Comparison of ENCODE assay signal across 8 cellular contexts in the genomic region with DNA sequence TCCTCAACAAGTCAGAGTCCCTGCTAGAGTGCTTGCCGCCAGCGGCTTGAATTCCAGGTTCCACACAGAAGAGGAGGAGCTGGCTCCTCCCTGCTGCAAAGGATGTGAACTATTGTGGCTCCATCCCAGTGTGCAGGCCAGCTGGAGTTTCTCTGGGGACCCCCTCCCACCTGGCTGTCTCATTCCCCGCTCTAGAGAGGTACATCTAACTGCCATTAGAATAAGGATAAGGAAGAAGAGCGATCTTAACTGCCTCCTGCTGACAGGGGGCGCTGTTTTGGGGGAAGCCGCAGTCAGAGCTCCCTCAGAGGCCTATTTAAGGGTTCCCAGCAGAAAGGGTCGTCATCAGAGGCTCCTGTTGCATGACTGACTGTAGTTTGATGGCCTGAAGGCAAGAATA. TPM values are rescaled to one million over a fixed set of nuclear protein-coding genes. Genes with fewer than 3 reads are reported as not detected.
DNase-seq lines count a peak whose midpoint lies in the region; ATAC-seq, FAIRE-seq and TF ChIP-seq lines count a peak whose summit lies in the region.

No MANE protein-coding gene starts in this region.

- no peak for FAIRE-seq in GM12891 (lab: Jason Lieb, UNC)

- TF ChIP-seq POLR2A in GM12891 (IDR thresholded peaks at IDR 0.05; ENCODE audit: low read depth, low read length) = no peak

- peaks cover 3% of the 10 kb centered on the region for H3K4me1 Mint-ChIP-seq in glutamatergic neuron (ENCODE audit: low read depth, unreplicated experiment)

- peak; percentile 70 for TF ChIP-seq CTCF in 22Rv1 (IDR thresholded peaks at IDR 0.05)
- TF ChIP-seq CTCF in GM10266 (IDR thresholded peaks at IDR 0.05; ENCODE audit: control insufficient read depth, insufficient read depth, low read depth, missing control alignments) = peak; percentile 45
- TF ChIP-seq CTCF in glutamatergic neuron (IDR thresholded peaks at IDR 0.05; ENCODE audit: partially characterized antibody, unreplicated experiment) = peak; percentile 73

- no peaks in the 10 kb centered on the region for H3K36me3 Mint-ChIP-seq in glutamatergic neuron (ENCODE audit: unreplicated experiment)

- H3K27ac Mint-ChIP-seq in glutamatergic neuron (ENCODE audit: unreplicated experiment) = no peak overlapping the region

- DNase-seq in GM10266 (ENCODE audit: extremely low spot score) (no peak), RPMI8226 (peak; percentile 34), glutamatergic neuron (peak; percentile 75), NCI-H2029 (lab: John Stamatoyannopoulos, UW) (no peak), GM12891 (ENCODE audit: insufficient read length, low spot score) (no peak)

- H3K27ac ChIP-seq in 22Rv1 = no peak overlapping the region

- peaks cover 1% of the 10 kb centered on the region for H3K9me3 Mint-ChIP-seq in glutamatergic neuron (ENCODE audit: unreplicated experiment)

- no peaks in the 10 kb centered on the region for H3K27me3 Mint-ChIP-seq in glutamatergic neuron (ENCODE audit: unreplicated experiment)

- H3K4me3 Mint-ChIP-seq in glutamatergic neuron (ENCODE audit: unreplicated experiment) = no peak overlapping the region

- ATAC-seq in GM21717 (IDR thresholded peaks at IDR 0.05; ENCODE audit: unreplicated experiment) = no peak
- ATAC-seq in HG03175 (IDR thresholded peaks at IDR 0.05; ENCODE audit: unreplicated experiment) = no peak

TF ChIP-seq in GM12891, 5 proteins besides CTCF, POLR2A, EP300 and RAD21:
- TF ChIP-seq PAX5 (IDR thresholded peaks at IDR 0.05; ENCODE audit: insufficient read depth, low read length, severe bottlenecking) (no peak), TAF1 (IDR thresholded peaks at IDR 0.05; ENCODE audit: low read depth, low read length) (no peak), SPI1 (IDR thresholded peaks at IDR 0.05; ENCODE audit: low read depth, low read length) (no peak), POU2F2 (IDR thresholded peaks at IDR 0.05; ENCODE audit: low read depth, low read length) (no peak), POLR2AphosphoS5 (IDR thresholded peaks at IDR 0.05; ENCODE audit: low read depth, low read length) (no peak)
TF ChIP-seq in GM12891: peak in this region for 0.

RNA-seq across cellular contexts. Expression of gene HECW1, which starts 40.8 kb away (rescaled TPM):
- total RNA-seq in glutamatergic neuron (ENCODE audit: unreplicated experiment) = 68.7 TPM
- 0.01 TPM for polyA plus RNA-seq in GM12891 (2012; ENCODE audit: low read depth, missing spikeins)

Comparison
In these comparisons a context has a peak if more than half of its experiments do, and no peak if none do; other contexts are left out.
1. DNase-seq: peak in RPMI8226 (single experiment) and glutamatergic neuron (single experiment); none in GM10266 (single experiment), NCI-H2029 (single experiment) and GM12891 (single experiment).
2. Peak in every context shown above with its lines, with median percentiles within 50 percentile points of each other: CTCF ChIP-seq.